ENCODE assay signal across 20 cellular contexts in genomic region chr4:92172203-92172602, GRCh38.
DNase-seq lines count a peak whose midpoint lies in the region; ATAC-seq and TF ChIP-seq lines count a peak whose summit lies in the region.
"Had no signal": no experiment of that assay in that cellular context is flagged by ENCODE, and none has a peak within 500 bp of the region (broad histone marks: within the 10 kb centered on the region; RNA-seq: fewer than 3 reads in every experiment).

No MANE protein-coding gene starts in this region.

- DNase-seq in HCT116 (ENCODE audit: low read depth, low spot score): no peak
- peak; percentile 30 for DNase-seq in PC-3
- no peak for DNase-seq in chondrocyte (ENCODE audit: low spot score)
- peak; percentile 1 for DNase-seq in renal cortical epithelial cell (ENCODE audit: low read depth)
- no peak for DNase-seq in NCI-H2171 treated with DMSO at 0.1 percent for 48 hours (lab: John Stamatoyannopoulos, UW)
- no peak for DNase-seq in H7
- DNase-seq: activated CD4-positive, alpha-beta memory T cell treated with anti-CD3 and anti-CD28 coated beads, Interleukin-2, amount 10 ng/mL, durations not matched to agents 7 days and 5 days; activated T-cell treated with anti-CD3 and anti-CD28 coated beads, Interleukin-2, amount 50 U/mL, for 4 hours; body of pancreas; dorsolateral prefrontal cortex; head of caudate nucleus; NCI-H1436 treated with DMSO at 0.1 percent for 48 hours; NCI-H345; stimulated activated CD4-positive, alpha-beta T cell treated with anti-CD3 and anti-CD28 coated beads, Interleukin-4, amount 100 ng/mL, for 1 hour had no signal

- CTCF ChIA-PET in HCT116 (lab: Charles Lee): no interaction called here
- CTCF ChIA-PET in PC-3 (lab: Charles Lee): no interaction called here

- peaks cover 16% of the 10 kb centered on the region for H3K27me3 Mint-ChIP-seq in chondrocyte (ENCODE audit: low read depth)
- H3K27me3 Mint-ChIP-seq: activated CD4-positive, alpha-beta memory T cell treated with anti-CD3 and anti-CD28 coated beads, Interleukin-2, amount 10 ng/mL, durations not matched to agents 7 days and 5 days; activated naive CD4-positive, alpha-beta T cell treated with anti-CD3 and anti-CD28 coated beads, Interleukin-2, amount 50 U/mL, for 24 hours had no signal

- H3K4me3 ChIP-seq in HCT116 (replicated peaks in 1 of 2; ENCODE audit: low read depth in 1 of 2, low read length in 2 of 2) (no peak overlapping the region), PC-3 (ENCODE audit: low read length) (no peak overlapping the region), H7 (ENCODE audit: insufficient read depth, low read depth, low read length) (no peak overlapping the region)
- H3K4me3 ChIP-seq: BLaER1, body of pancreas, dorsolateral prefrontal cortex, esophagus muscularis mucosa, vagina had no signal

- ATAC-seq in HCT116 (0 out of 2 replicates have a peak, but pooled peaks have one; percentile 53), PC-3 (peak; percentile 48; the same call in 1 of the 2 replicates), HG03565 (IDR thresholded peaks at IDR 0.05; ENCODE audit: unreplicated experiment) (no peak)
- ATAC-seq: activated T-cell treated with anti-CD3 and anti-CD28 coated beads, Interleukin-2, amount 50 U/mL, for 4 hours; body of pancreas had no signal

- no peak overlapping the region for H3K4me3 Mint-ChIP-seq in chondrocyte (ENCODE audit: unreplicated experiment)
- H3K4me3 Mint-ChIP-seq: activated CD4-positive, alpha-beta memory T cell treated with anti-CD3 and anti-CD28 coated beads, Interleukin-2, amount 10 ng/mL, durations not matched to agents 7 days and 5 days; activated naive CD4-positive, alpha-beta T cell treated with anti-CD3 and anti-CD28 coated beads, Interleukin-2, amount 50 U/mL, for 24 hours; activated T-cell treated with anti-CD3 and anti-CD28 coated beads, Interleukin-2, amount 50 U/mL, for 4 hours had no signal

- H3K27ac ChIP-seq in HCT116 (ENCODE audit: low read depth, low read length) (no peak overlapping the region), PC-3 (ENCODE audit: low read length) (no peak overlapping the region)
- H3K27ac ChIP-seq: BLaER1, body of pancreas, dorsolateral prefrontal cortex, esophagus muscularis mucosa, KMS-11, vagina had no signal

- H3K27me3 ChIP-seq in HCT116 (ENCODE audit: insufficient read depth, low read length): no peaks in the 10 kb centered on the region
- H3K27me3 ChIP-seq in PC-3 (ENCODE audit: low read length): no peaks in the 10 kb centered on the region
- H3K27me3 ChIP-seq in H7 (ENCODE audit: control insufficient read depth, insufficient read depth, low read length): no peaks in the 10 kb centered on the region
- H3K27me3 ChIP-seq: BLaER1, body of pancreas, dorsolateral prefrontal cortex, esophagus muscularis mucosa, vagina had no signal

- H3K4me1 Mint-ChIP-seq in chondrocyte (ENCODE audit: low read depth): no peaks in the 10 kb centered on the region
- H3K4me1 Mint-ChIP-seq: activated CD4-positive, alpha-beta memory T cell treated with anti-CD3 and anti-CD28 coated beads, Interleukin-2, amount 10 ng/mL, durations not matched to agents 7 days and 5 days; activated naive CD4-positive, alpha-beta T cell treated with anti-CD3 and anti-CD28 coated beads, Interleukin-2, amount 50 U/mL, for 24 hours had no signal

- intact Hi-C loops in HCT116 (cut with micrococcal nuclease): loop anchor here (10.0 kb wide), 1 partner anchor 1593 kb away; no protein-coding TSS in a partner anchor
- intact Hi-C loops in PC-3 (cut with micrococcal nuclease): loop anchor here (1.0 to 10.0 kb wide), 4 partner anchors 127 to 437 kb away; no protein-coding TSS in a partner anchor

- no peak overlapping the region for H3K9ac ChIP-seq in HCT116 (ENCODE audit: low read length)
- H3K9ac ChIP-seq in PC-3 (ENCODE audit: low read length): no peak overlapping the region
- H3K9ac ChIP-seq: BLaER1, KMS-11 had no signal

- no peak overlapping the region for H3K27ac Mint-ChIP-seq in chondrocyte (ENCODE audit: unreplicated experiment)
- H3K27ac Mint-ChIP-seq: activated CD4-positive, alpha-beta memory T cell treated with anti-CD3 and anti-CD28 coated beads, Interleukin-2, amount 10 ng/mL, durations not matched to agents 7 days and 5 days; activated naive CD4-positive, alpha-beta T cell treated with anti-CD3 and anti-CD28 coated beads, Interleukin-2, amount 50 U/mL, for 24 hours had no signal

- peaks cover 5% of the 10 kb centered on the region for H3K9me3 Mint-ChIP-seq in chondrocyte (ENCODE audit: low read depth)
- H3K9me3 Mint-ChIP-seq: activated CD4-positive, alpha-beta memory T cell treated with anti-CD3 and anti-CD28 coated beads, Interleukin-2, amount 10 ng/mL, durations not matched to agents 7 days and 5 days had no signal

- TF ChIP-seq POLR2A in HCT116 (IDR thresholded peaks at IDR 0.05; ENCODE audit: borderline replicate concordance, extremely low read depth, insufficient read depth, insufficient read length): no peak

- H3K9me3 ChIP-seq in HCT116 (ENCODE audit: control insufficient read depth in 1 of 2, insufficient read depth in 1 of 2, low read depth in 1 of 2, low read length in 2 of 2): no peaks in the 10 kb centered on the region
- H3K9me3 ChIP-seq in PC-3 (ENCODE audit: low read length): no peaks in the 10 kb centered on the region
- H3K9me3 ChIP-seq: body of pancreas, esophagus muscularis mucosa, vagina had no signal

- POLR2A ChIA-PET in HCT116 (lab: Charles Lee) (no interaction called here), PC-3 (lab: Charles Lee; ENCODE audit: unreplicated experiment) (no interaction called here)

- H3K4me1 ChIP-seq in HCT116 (ENCODE audit: control insufficient read depth in 1 of 2, insufficient read depth in 2 of 2, low read length in 2 of 2) (no peaks in the 10 kb centered on the region), PC-3 (ENCODE audit: insufficient read depth, low read length) (no peaks in the 10 kb centered on the region)
- H3K4me1 ChIP-seq: BLaER1, body of pancreas, esophagus muscularis mucosa, vagina had no signal

- H3F3A ChIP-seq in PC-3 (ENCODE audit: low read length, unreplicated experiment): no peaks in the 10 kb centered on the region

- no peaks in the 10 kb centered on the region for H3K36me3 ChIP-seq in HCT116 (ENCODE audit: control insufficient read depth in 1 of 2, insufficient read depth in 2 of 2, low read length in 2 of 2)
- no peaks in the 10 kb centered on the region for H3K36me3 ChIP-seq in PC-3 (ENCODE audit: low read depth, low read length)
- no peaks in the 10 kb centered on the region; the same call in 1 of the 2 replicates for H3K36me3 ChIP-seq in H7 (replicated peaks; ENCODE audit: control insufficient read depth, insufficient read depth, low read length)
- H3K36me3 ChIP-seq: BLaER1, esophagus muscularis mucosa, vagina had no signal

- H3K79me2 ChIP-seq in HCT116 (ENCODE audit: insufficient read depth, low read length): no peaks in the 10 kb centered on the region
- H3K79me2 ChIP-seq in PC-3 (ENCODE audit: low read length): no peaks in the 10 kb centered on the region

- RAD21 ChIA-PET in HCT116 (lab: Charles Lee; ENCODE audit: low non-redundant PET in 1 of 2, low total read pairs in 2 of 2, uncharacterized antibody in 2 of 2, unreplicated experiment in 2 of 2): no interaction called here

- no TSS peak for BruUV-seq in HCT116 (replicated peaks; lab: Mats Ljungman, UMichigan)
- no TSS peak for BruUV-seq in PC-3 (replicated peaks; lab: Mats Ljungman, UMichigan)

- no peaks in the 10 kb centered on the region for H4K20me1 ChIP-seq in HCT116 (ENCODE audit: insufficient read depth)
- H4K20me1 ChIP-seq in PC-3 (ENCODE audit: low read length): no peaks in the 10 kb centered on the region
- H4K20me1 ChIP-seq: BLaER1 had no signal

- peak; percentile 38; the same call in 1 of the 2 replicates for TF ChIP-seq RAD21 in HCT116 (IDR thresholded peaks at IDR 0.05; ENCODE audit: low read depth)

- H2AFZ ChIP-seq in HCT116 (ENCODE audit: low read depth, low read length, poor library complexity, severe bottlenecking) (no peak overlapping the region), PC-3 (ENCODE audit: low read length) (no peak overlapping the region)

- H3K9me2 ChIP-seq in HCT116 (ENCODE audit: insufficient read depth) (no peaks in the 10 kb centered on the region), PC-3 (replicated peaks; ENCODE audit: low read length) (no peaks in the 10 kb centered on the region)

- TF ChIP-seq CTCF in HCT116 (IDR thresholded peaks at IDR 0.05 in 2 of 3, conservative IDR thresholded peaks at IDR 0.05 in 1 of 3; ENCODE audit: borderline replicate concordance in 1 of 3, insufficient read depth in 1 of 3, low read depth in 2 of 3, low read length in 2 of 3) (peak in 1 of 3 experiments; percentile 38; a peak in 2 of 6 replicates), PC-3 (conservative IDR thresholded peaks at IDR 0.05; ENCODE audit: low read depth, low read length) (peak; percentile 64), chondrocyte (IDR thresholded peaks at IDR 0.05) (peak; percentile 71)

- H3K4me2 ChIP-seq in HCT116 (ENCODE audit: low read length) (no peak overlapping the region), PC-3 (ENCODE audit: low read length) (no peak overlapping the region)
- H3K4me2 ChIP-seq: BLaER1, KMS-11 had no signal

- no peaks in the 10 kb centered on the region for H3K36me3 Mint-ChIP-seq in chondrocyte (ENCODE audit: low read depth)
- H3K36me3 Mint-ChIP-seq: activated naive CD4-positive, alpha-beta T cell treated with anti-CD3 and anti-CD28 coated beads, Interleukin-2, amount 50 U/mL, for 24 hours had no signal

TF ChIP-seq in HCT116, 20 proteins besides CTCF, POLR2A, EP300 and RAD21 (continues in another document):
- no peak for TF ChIP-seq ZFX (IDR thresholded peaks at IDR 0.05)
- no peak for TF ChIP-seq EGR1 (IDR thresholded peaks at IDR 0.05; ENCODE audit: low read depth)
- TF ChIP-seq YY1 (IDR thresholded peaks at IDR 0.05; ENCODE audit: extremely low read depth, insufficient replicate concordance, low read depth, low read length): no peak
- no peak for TF ChIP-seq EZH2 (IDR thresholded peaks at IDR 0.05)
- no peak for TF ChIP-seq SIN3A (IDR thresholded peaks at IDR 0.05; ENCODE audit: low read depth)

Comparison
In these comparisons a context has a peak if more than half of its experiments do, and no peak if none do; other contexts are left out.
1. DNase-seq: peak in PC-3 (single experiment) and renal cortical epithelial cell (single experiment); none in HCT116 (single experiment), chondrocyte (single experiment), NCI-H2171 treated with DMSO at 0.1 percent for 48 hours (single experiment) and H7 (single experiment).